Comparison of ENCODE assay signal across 8 cellular contexts in the genomic region with DNA sequence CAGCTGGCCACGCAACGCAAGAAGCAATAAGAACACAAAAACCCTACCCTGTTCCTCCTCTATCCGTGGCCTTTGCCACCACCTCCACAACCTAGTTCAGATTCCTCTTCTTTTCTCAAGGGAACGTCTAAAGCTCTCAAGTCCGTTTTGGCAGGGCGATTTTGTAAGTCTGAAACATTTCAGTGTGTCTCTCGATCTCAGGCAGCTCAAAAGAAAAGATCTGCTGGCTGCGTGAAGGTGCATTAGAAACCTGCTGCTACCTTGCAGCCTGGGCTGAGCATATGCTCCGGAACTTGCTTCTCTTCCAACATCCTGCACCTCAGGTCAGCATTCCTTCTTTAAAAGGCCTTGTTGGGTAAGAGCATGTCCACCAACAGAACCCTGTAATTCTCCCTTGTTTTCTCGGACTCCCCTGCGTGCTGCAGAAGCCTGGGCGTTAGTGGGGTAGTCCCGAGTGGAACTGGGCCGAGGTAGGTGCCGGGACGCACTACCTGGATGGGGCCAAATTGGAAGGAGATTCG. TPM values are rescaled to one million over a fixed set of nuclear protein-coding genes. Genes with fewer than 3 reads are reported as not detected.
DNase-seq lines count a peak whose midpoint lies in the region; ATAC-seq, FAIRE-seq and TF ChIP-seq lines count a peak whose summit lies in the region.

No MANE protein-coding gene starts in this region.

- H3K27me3 Mint-ChIP-seq in activated naive CD8-positive, alpha-beta T cell treated with anti-CD3 and anti-CD28 coated beads, Interleukin-2, amount 50 U/mL, for 24 hours: peaks cover 29% of the 10 kb centered on the region

- peak overlapping the region; percentile 71 for H3K4me3 Mint-ChIP-seq in activated naive CD8-positive, alpha-beta T cell treated with anti-CD3 and anti-CD28 coated beads, Interleukin-2, amount 50 U/mL, for 24 hours

- FAIRE-seq in kidney (lab: Jason Lieb, UNC): no peak

- no peak overlapping the region for H3K27ac Mint-ChIP-seq in activated naive CD8-positive, alpha-beta T cell treated with anti-CD3 and anti-CD28 coated beads, Interleukin-2, amount 50 U/mL, for 24 hours

- H3K4me3 ChIP-seq in right atrium auricular region (peak overlapping the region; percentile 82 to 87), kidney (ENCODE audit: low read length in 2 of 2) (peak overlapping the region; percentile 69 to 79), stomach smooth muscle (ENCODE audit: low read length in 2 of 2) (peak overlapping the region; percentile 91 to 97)

- TF ChIP-seq CTCF in right atrium auricular region (IDR thresholded peaks at IDR 0.05): no peak
- no peak for TF ChIP-seq CTCF in kidney (IDR thresholded peaks at IDR 0.05; ENCODE audit: borderline replicate concordance, extremely low read depth, insufficient read depth)

- H3K27me3 ChIP-seq in right atrium auricular region: no peaks in the 10 kb centered on the region
- no peaks in the 10 kb centered on the region for H3K27me3 ChIP-seq in stomach smooth muscle (ENCODE audit: control insufficient read depth in 1 of 2, insufficient read depth in 2 of 2, low read length in 2 of 2)

- no peaks in the 10 kb centered on the region for H3K9me3 Mint-ChIP-seq in activated naive CD8-positive, alpha-beta T cell treated with anti-CD3 and anti-CD28 coated beads, Interleukin-2, amount 50 U/mL, for 24 hours

- peaks cover 0 to 48% of the 10 kb centered on the region in 2 donors for H3K4me1 ChIP-seq in right atrium auricular region
- H3K4me1 ChIP-seq in kidney (ENCODE audit: control insufficient read depth in 1 of 2, insufficient read depth in 1 of 2, low read depth in 1 of 2, low read length in 2 of 2): peaks cover 4 to 7% of the 10 kb centered on the region in 2 donors
- peaks cover 5% of the 10 kb centered on the region for H3K4me1 ChIP-seq in stomach smooth muscle (ENCODE audit: control insufficient read depth, insufficient read depth, low read length)

- H3K9me3 ChIP-seq in right atrium auricular region (no peaks in the 10 kb centered on the region), kidney (ENCODE audit: control insufficient read depth in 1 of 2, low read length in 2 of 2) (no peaks in the 10 kb centered on the region), stomach smooth muscle (ENCODE audit: control insufficient read depth in 2 of 2, low read length in 2 of 2) (no peaks in the 10 kb centered on the region)

- H3K27ac ChIP-seq in right atrium auricular region (peak overlapping the region; percentile 82 to 90), kidney (ENCODE audit: low read depth in 2 of 2, low read length in 2 of 2) (peak overlapping the region; percentile 82 to 84), stomach smooth muscle (ENCODE audit: low read length) (peak overlapping the region; percentile 24)

- H3K4me1 Mint-ChIP-seq in activated naive CD8-positive, alpha-beta T cell treated with anti-CD3 and anti-CD28 coated beads, Interleukin-2, amount 50 U/mL, for 24 hours: peaks cover 18% of the 10 kb centered on the region

- H3K36me3 Mint-ChIP-seq in activated naive CD8-positive, alpha-beta T cell treated with anti-CD3 and anti-CD28 coated beads, Interleukin-2, amount 50 U/mL, for 24 hours (ENCODE audit: low read depth): no peaks in the 10 kb centered on the region

- no peak for DNase-seq in right atrium auricular region (ENCODE audit: low spot score)
- no peak for DNase-seq in Right ventricle myocardium inferior (ENCODE audit: missing footprints)
- DNase-seq in activated naive CD8-positive, alpha-beta T cell treated with anti-CD3 and anti-CD28 coated beads, Interleukin-2, amount 50 U/mL, for 24 hours: no peak
- no peak for DNase-seq in kidney
- DNase-seq in activated effector memory CD4-positive, alpha-beta T cell treated with Interleukin-2 at 50 U/mL for 16 hours: no peak

- intact Hi-C loops in Right ventricle myocardium inferior (cut with DNase I): loop anchor here (5.0 kb wide), 2 partner anchors 79 to 109 kb away; a partner anchor contains a TSS
- intact Hi-C loops in kidney (cut with DNase I): no loop called here

- ATAC-seq in Right ventricle myocardium inferior: no peak
- ATAC-seq in activated naive CD8-positive, alpha-beta T cell treated with anti-CD3 and anti-CD28 coated beads, Interleukin-2, amount 50 U/mL, for 24 hours: no peak
- no peak for ATAC-seq in GM19023 (IDR thresholded peaks at IDR 0.05; ENCODE audit: unreplicated experiment)
- no peak for ATAC-seq in HG03280 (IDR thresholded peaks at IDR 0.05; ENCODE audit: unreplicated experiment)

- H3K36me3 ChIP-seq in right atrium auricular region (no peaks in the 10 kb centered on the region), kidney (ENCODE audit: control insufficient read depth in 1 of 2, insufficient read depth in 2 of 2, low read length in 2 of 2) (no peaks in the 10 kb centered on the region), stomach smooth muscle (ENCODE audit: control insufficient read depth in 2 of 2, insufficient read depth in 2 of 2, low read length in 2 of 2) (no peaks in the 10 kb centered on the region)

- H3K9ac ChIP-seq in kidney (ENCODE audit: low read length in 2 of 2): peak overlapping the region; percentile 84 to 88
- H3K9ac ChIP-seq in stomach smooth muscle (ENCODE audit: low read length in 2 of 2): peak overlapping the region; percentile 75 to 76

RNA-seq across cellular contexts. Expression of a gene that starts 1.5 kb away (rescaled TPM):
- 10 to 100 TPM; 31.1 to 40.6 TPM for total RNA-seq in right atrium auricular region
- 32.7 TPM for total RNA-seq in Right ventricle myocardium inferior
- total RNA-seq in kidney: 109 TPM
- 22.7 TPM for polyA plus RNA-seq in kidney (ENCODE audit: insufficient read depth, low read depth, low replicate concordance)

RNA-seq across cellular contexts. Expression of a gene that starts 35.4 kb away (rescaled TPM):
- total RNA-seq in right atrium auricular region (10 to 100 TPM; 18.8 to 23.7 TPM), Right ventricle myocardium inferior (17.0 TPM), kidney (37.8 TPM)
- 9.1 TPM for polyA plus RNA-seq in kidney (ENCODE audit: insufficient read depth, low read depth, low replicate concordance)

Comparison
In these comparisons a context has a peak if more than half of its experiments do, and no peak if none do; other contexts are left out.
1. H3K27ac ChIP-seq: peak in every context shown above with its lines; median percentile 86 in right atrium auricular region; 83 in kidney; 24 in stomach smooth muscle.